Comparison of ENCODE assay signal across 18 cellular contexts in genomic region chr2:86046985-86047384, GRCh38. TPM values are rescaled to one million over a fixed set of nuclear protein-coding genes. Genes with fewer than 3 reads are reported as not detected.
DNase-seq lines count a peak whose midpoint lies in the region; ATAC-seq and TF ChIP-seq lines count a peak whose summit lies in the region.
"Had no signal": no experiment of that assay in that cellular context is flagged by ENCODE, and none has a peak within 500 bp of the region (broad histone marks: within the 10 kb centered on the region; RNA-seq: fewer than 3 reads in every experiment).

No MANE protein-coding gene starts in this region.

- intact Hi-C loops in dendritic cell treated with granulocyte-macrophage colony-stimulating factor and Interleukin-4, amounts not matched to agents 40 ng/mL and 50 ng/mL, for 4 days (cut with micrococcal nuclease) = no loop called here

- no peaks in the 10 kb centered on the region for H3K27me3 ChIP-seq in GM23248 (replicated peaks; ENCODE audit: insufficient read depth)
- H3K27me3 ChIP-seq: colonic mucosa, SJSA1 had no signal

- peak; percentile 25 for DNase-seq in activated CD8-positive, alpha-beta memory T cell treated with anti-CD3 and anti-CD28 coated beads, Interleukin-2, amount 50 U/mL, for 48 hours
- no peak for DNase-seq in activated CD8-positive, alpha-beta memory T cell treated with anti-CD3 and anti-CD28 coated beads for 24 hours
- DNase-seq in GM23248 = peak; percentile 61
- no peak for DNase-seq in nephron progenitor cell
- no peak for DNase-seq in immature natural killer cell
- DNase-seq in SW 1271 (lab: John Stamatoyannopoulos, UW) = no peak
- DNase-seq: activated CD4-positive, alpha-beta T cell treated with anti-CD3 and anti-CD28 coated beads for 36 hours; activated naive CD8-positive, alpha-beta T cell treated with anti-CD3 and anti-CD28 coated beads, Interleukin-2, amount 50 U/mL, for 24 hours; colonic mucosa; GF-D8; kidney glomerular epithelial cell; NCI-H1930; NCI-H69; T-helper 17 cell had no signal

- no peak overlapping the region for H2AFZ ChIP-seq in GM23248

- no peak overlapping the region for H3K27ac ChIP-seq in GM23248
- H3K27ac ChIP-seq: colonic mucosa, SJSA1 had no signal

- H3K27me3 Mint-ChIP-seq in dendritic cell treated with granulocyte-macrophage colony-stimulating factor and Interleukin-4, amounts not matched to agents 40 ng/mL and 50 ng/mL, for 4 days = no peaks in the 10 kb centered on the region
- H3K27me3 Mint-ChIP-seq in nephron progenitor cell (ENCODE audit: low read depth, poor library complexity) (no peaks in the 10 kb centered on the region), immature natural killer cell (ENCODE audit: low read depth in 3 of 3) (peaks cover 0 to 2% (median 0%) of the 10 kb centered on the region in 3 donors)
- H3K27me3 Mint-ChIP-seq: activated CD4-positive, alpha-beta T cell treated with anti-CD3 and anti-CD28 coated beads for 36 hours; activated naive CD8-positive, alpha-beta T cell treated with anti-CD3 and anti-CD28 coated beads, Interleukin-2, amount 50 U/mL, for 24 hours; memory B cell; T-helper 17 cell had no signal

- 84 to 92% methylated on average over 4 of the region's 4 CpGs for WGBS in GM23248 (ENCODE audit: low coverage in 1 of 2, low lambda C conversion rate in 2 of 2, missing lambda C conversion rate in 2 of 2), 2 experiments

- H3K79me2 ChIP-seq in GM23248 (ENCODE audit: insufficient read depth) = no peaks in the 10 kb centered on the region

- in situ Hi-C loops in GM23248 (cut with MboI) = no loop called here

- H3F3A ChIP-seq in GM23248 (ENCODE audit: insufficient read depth) = no peaks in the 10 kb centered on the region

- peaks cover 77% of the 10 kb centered on the region for H3K36me3 Mint-ChIP-seq in dendritic cell treated with granulocyte-macrophage colony-stimulating factor and Interleukin-4, amounts not matched to agents 40 ng/mL and 50 ng/mL, for 4 days (ENCODE audit: low read depth)
- H3K36me3 Mint-ChIP-seq in nephron progenitor cell (ENCODE audit: low read depth) (peaks cover 55% of the 10 kb centered on the region), immature natural killer cell (peaks cover 45 to 56% (median 46%) of the 10 kb centered on the region in 3 donors)

- H3K9me3 ChIP-seq in GM23248 (ENCODE audit: low read depth) = no peaks in the 10 kb centered on the region
- H3K9me3 ChIP-seq: colonic mucosa, SJSA1 had no signal

- no peak overlapping the region for H3K4me2 ChIP-seq in GM23248 (ENCODE audit: unreplicated experiment)

- no peak overlapping the region for H3K4me3 Mint-ChIP-seq in dendritic cell treated with granulocyte-macrophage colony-stimulating factor and Interleukin-4, amounts not matched to agents 40 ng/mL and 50 ng/mL, for 4 days
- no peak overlapping the region for H3K4me3 Mint-ChIP-seq in nephron progenitor cell
- H3K4me3 Mint-ChIP-seq in immature natural killer cell = no peak overlapping the region
- H3K4me3 Mint-ChIP-seq: activated CD4-positive, alpha-beta T cell treated with anti-CD3 and anti-CD28 coated beads for 36 hours; activated naive CD8-positive, alpha-beta T cell treated with anti-CD3 and anti-CD28 coated beads, Interleukin-2, amount 50 U/mL, for 24 hours; memory B cell; T-helper 17 cell had no signal

- no peaks in the 10 kb centered on the region for H3K9me3 Mint-ChIP-seq in dendritic cell treated with granulocyte-macrophage colony-stimulating factor and Interleukin-4, amounts not matched to agents 40 ng/mL and 50 ng/mL, for 4 days
- H3K9me3 Mint-ChIP-seq in nephron progenitor cell (no peaks in the 10 kb centered on the region), immature natural killer cell (peaks cover 0 to under 1% (median 0%) of the 10 kb centered on the region in 6 donors)
- H3K9me3 Mint-ChIP-seq: activated naive CD8-positive, alpha-beta T cell treated with anti-CD3 and anti-CD28 coated beads, Interleukin-2, amount 50 U/mL, for 24 hours; memory B cell had no signal

- no peaks in the 10 kb centered on the region for H3K9me2 ChIP-seq in GM23248 (ENCODE audit: insufficient read depth)

- no peak for ATAC-seq in HG02642 (IDR thresholded peaks at IDR 0.05; ENCODE audit: poor library complexity, unreplicated experiment)
- ATAC-seq: activated CD4-positive, alpha-beta T cell treated with anti-CD3 and anti-CD28 coated beads for 36 hours; activated naive CD8-positive, alpha-beta T cell treated with anti-CD3 and anti-CD28 coated beads, Interleukin-2, amount 50 U/mL, for 24 hours; T-helper 17 cell had no signal

- no peak overlapping the region for H3K9ac ChIP-seq in GM23248

- H3K27ac Mint-ChIP-seq in dendritic cell treated with granulocyte-macrophage colony-stimulating factor and Interleukin-4, amounts not matched to agents 40 ng/mL and 50 ng/mL, for 4 days = peak overlapping the region; percentile 42
- H3K27ac Mint-ChIP-seq in nephron progenitor cell (peak overlapping the region; percentile 57), immature natural killer cell (peak overlapping the region in 1 of 6 donors; percentile 29)
- H3K27ac Mint-ChIP-seq: activated CD4-positive, alpha-beta T cell treated with anti-CD3 and anti-CD28 coated beads for 36 hours; activated naive CD8-positive, alpha-beta T cell treated with anti-CD3 and anti-CD28 coated beads, Interleukin-2, amount 50 U/mL, for 24 hours; memory B cell had no signal

- no peak overlapping the region for H3K4me3 ChIP-seq in GM23248
- H3K4me3 ChIP-seq: colonic mucosa, SJSA1 had no signal

- H4K20me1 ChIP-seq in GM23248 (ENCODE audit: insufficient read depth) = no peaks in the 10 kb centered on the region

- H3K4me1 Mint-ChIP-seq in dendritic cell treated with granulocyte-macrophage colony-stimulating factor and Interleukin-4, amounts not matched to agents 40 ng/mL and 50 ng/mL, for 4 days (ENCODE audit: low read depth) = peaks cover 27% of the 10 kb centered on the region
- H3K4me1 Mint-ChIP-seq in nephron progenitor cell (no peaks in the 10 kb centered on the region), immature natural killer cell (peaks cover 0 to 3% of the 10 kb centered on the region in 2 donors)
- H3K4me1 Mint-ChIP-seq: memory B cell had no signal

- TF ChIP-seq CTCF in nephron progenitor cell (IDR thresholded peaks at IDR 0.05) = no peak

- H3K4me1 ChIP-seq in GM23248 (ENCODE audit: insufficient read depth) = 0 out of 2 replicates have a peak, but pooled peaks cover 6% of the 10 kb centered on the region
- H3K4me1 ChIP-seq: colonic mucosa, SJSA1 had no signal

- H3K36me3 ChIP-seq in GM23248 (ENCODE audit: low read depth) = peaks cover 35% of the 10 kb centered on the region

RNA-seq across cellular contexts. Expression of gene POLR1A, which starts 58.7 kb away (rescaled TPM):
- 13.0 and 17.6 TPM in 2 replicates for total RNA-seq in GM23248 (2014; rRNA removed; shearing (Covaris generic))
- polyA plus RNA-seq in GM23248 (2016; fragmentation: Nextera tagmentation; extraction: Ambion mirVana) = 7.3 and 8.9 TPM in 2 replicates
- 1 to 10 TPM; 1.0 to 7.2 (median 3.1) TPM for polyA plus RNA-seq in immature natural killer cell

RNA-seq across cellular contexts. Expression of gene PTCD3, which starts 59.0 kb away (rescaled TPM):
- total RNA-seq in GM23248 (2014; rRNA removed; shearing (Covaris generic)) = 62.6 and 65.4 TPM in 2 replicates
- 59.3 and 63.5 TPM in 2 replicates for polyA plus RNA-seq in GM23248 (2016; fragmentation: Nextera tagmentation; extraction: Ambion mirVana)
- polyA plus RNA-seq in immature natural killer cell = 10 to 100 TPM; 15.9 to 28.8 (median 24.0) TPM

Comparison
In these comparisons a context has a peak if more than half of its experiments do, and no peak if none do; other contexts are left out.
1. DNase-seq: peak in activated CD8-positive, alpha-beta memory T cell treated with anti-CD3 and anti-CD28 coated beads, Interleukin-2, amount 50 U/mL, for 48 hours (single experiment) and GM23248 (single experiment); none in activated CD8-positive, alpha-beta memory T cell treated with anti-CD3 and anti-CD28 coated beads for 24 hours (single experiment), nephron progenitor cell (single experiment), immature natural killer cell (0 of 3) and SW 1271 (0 of 2).